In the genomic region with DNA sequence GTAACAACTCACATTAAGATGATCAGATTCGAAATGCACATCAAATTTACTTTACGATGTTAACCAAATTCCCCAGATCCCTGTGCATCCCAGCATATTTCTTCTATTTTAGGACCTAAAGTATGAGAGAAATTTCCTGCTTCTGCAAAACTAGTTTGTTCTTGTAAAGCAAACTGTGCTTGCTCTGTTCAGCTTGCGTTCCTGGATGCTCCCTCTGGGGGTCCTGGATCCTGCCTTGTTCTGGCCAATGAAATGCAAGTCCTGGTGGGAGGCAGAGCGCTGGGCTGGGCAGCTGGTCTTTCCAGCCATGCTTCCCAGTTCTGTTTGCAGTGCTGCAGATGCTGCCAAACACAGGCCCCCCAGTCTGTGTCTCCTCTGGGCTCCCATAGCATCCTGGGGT, we compare ENCODE assay signal across 22 cellular contexts. TPM values are rescaled to one million over a fixed set of nuclear protein-coding genes. Genes with fewer than 3 reads are reported as not detected.
DNase-seq lines count a peak whose midpoint lies in the region; ATAC-seq and TF ChIP-seq lines count a peak whose summit lies in the region.
"Had no signal": no experiment of that assay in that cellular context is flagged by ENCODE, and none has a peak within 500 bp of the region (broad histone marks: within the 10 kb centered on the region; RNA-seq: fewer than 3 reads in every experiment).

No MANE protein-coding gene starts in this region.

- WGBS in mesenchymal stem cell = 32% methylated on average over 4 of the region's 4 CpGs

- no peak overlapping the region for H3K23ac ChIP-seq in mesenchymal stem cell (ENCODE audit: low read length in 2 of 2)

- H3K27me3 ChIP-seq in mesenchymal stem cell (ENCODE audit: control insufficient read depth in 1 of 2, insufficient read depth in 1 of 2, low read length in 2 of 2) = no peaks in the 10 kb centered on the region
- H3K27me3 ChIP-seq: BLaER1 treated with 17β-estradiol and CSF1 and Interleukin-3, amounts not matched to agents 10 nM and 100 nM; ovary; right atrium auricular region; stomach; transverse colon had no signal

- H2BK120ac ChIP-seq in mesenchymal stem cell (ENCODE audit: low read depth, low read length) = no peak overlapping the region

- no peaks in the 10 kb centered on the region for H3K79me1 ChIP-seq in mesenchymal stem cell (replicated peaks; ENCODE audit: low read length, poor library complexity, severe bottlenecking)

- H3K9ac ChIP-seq in mesenchymal stem cell (ENCODE audit: low read length) = no peak overlapping the region
- H3K9ac ChIP-seq: BLaER1 treated with 17β-estradiol and CSF1 and Interleukin-3, amounts not matched to agents 10 nM and 100 nM; GM23248 had no signal

- peaks cover under 1% of the 10 kb centered on the region; the same call in 1 of the 2 replicates for H3K9me3 Mint-ChIP-seq in HFFc6
- H3K9me3 Mint-ChIP-seq: activated CD4-positive, alpha-beta memory T cell treated with anti-CD3 and anti-CD28 coated beads, Interleukin-2, amount 10 ng/mL, durations not matched to agents 7 days and 5 days; dendritic cell treated with granulocyte-macrophage colony-stimulating factor and Interleukin-4, amounts not matched to agents 40 ng/mL and 50 ng/mL, for 4 days; IgD-negative memory B cell had no signal

- peak; percentile 0 for TF ChIP-seq CTCF in AG04449 (IDR thresholded peaks at IDR 0.05; ENCODE audit: insufficient read depth, low read length, missing control alignments)
- TF ChIP-seq CTCF in HFFc6 (IDR thresholded peaks at IDR 0.05) = no peak
- no peak for TF ChIP-seq CTCF in choroid plexus epithelial cell (conservative IDR thresholded peaks at IDR 0.05; ENCODE audit: low read depth, low read length)

- no peak for DNase-seq in AG04449 (ENCODE audit: low read depth, low spot score)
- DNase-seq in HFFc6 = no peak
- peak; percentile 26 for DNase-seq in choroid plexus epithelial cell (ENCODE audit: low read depth)
- DNase-seq in mesenchymal stem cell = no peak
- no peak for DNase-seq in stimulated activated naive CD4-positive, alpha-beta T cell treated with Interleukin-2 at 50 U/mL for 16 hours (lab: John Stamatoyannopoulos, UW)
- no peak for DNase-seq in NCI-H446 treated with DMSO at 0.1 percent for 48 hours (lab: John Stamatoyannopoulos, UW)
- DNase-seq in EL = no peak
- DNase-seq: activated CD4-positive, alpha-beta memory T cell treated with anti-CD3 and anti-CD28 coated beads, Interleukin-2, amount 10 ng/mL, durations not matched to agents 7 days and 5 days; activated CD4-positive, CD25-positive, alpha-beta regulatory T cell; activated effector memory CD4-positive, alpha-beta T cell treated with anti-CD3 and anti-CD28 coated beads, Interleukin-2, amount 50 U/mL, for 16 hours; Caco-2; GM23248; NCI-H1417 treated with DMSO at 0.1 percent for 48 hours; stomach; T1000; transverse colon had no signal

- 0 out of 2 replicates have a peak, but pooled peaks cover under 1% of the 10 kb centered on the region for H3K36me3 Mint-ChIP-seq in HFFc6 (ENCODE audit: low read depth)
- H3K36me3 Mint-ChIP-seq: IgD-negative memory B cell had no signal

- H3K18ac ChIP-seq in mesenchymal stem cell (ENCODE audit: low read depth in 1 of 2, low read length in 2 of 2) = no peak overlapping the region

- no peak overlapping the region for H3K14ac ChIP-seq in mesenchymal stem cell (ENCODE audit: low read length in 2 of 2)

- CTCF ChIA-PET in AG04449 (lab: Yijun Ruan, JAX) = interaction anchor here (1.0 to 7.2 kb wide), 3 partner anchors 10 to 71 kb away, joined by 3 to 63 read pairs (median 6); no protein-coding TSS in a partner anchor

- H3K27me3 Mint-ChIP-seq in HFFc6 (ENCODE audit: insufficient read depth) = no peaks in the 10 kb centered on the region
- H3K27me3 Mint-ChIP-seq: dendritic cell treated with granulocyte-macrophage colony-stimulating factor and Interleukin-4, amounts not matched to agents 40 ng/mL and 50 ng/mL, for 4 days; IgD-negative memory B cell had no signal

- no peak overlapping the region for H2AK5ac ChIP-seq in mesenchymal stem cell (ENCODE audit: low read length, severe bottlenecking)

- H3K4me3 ChIP-seq in AG04449 (ENCODE audit: low read depth, low read length) (no peak overlapping the region), choroid plexus epithelial cell (ENCODE audit: low read depth, low read length) (no peak overlapping the region), mesenchymal stem cell (ENCODE audit: insufficient read depth in 1 of 2, low read depth in 1 of 2, low read length in 2 of 2) (no peak overlapping the region)
- H3K4me3 ChIP-seq: BLaER1 treated with 17β-estradiol and CSF1 and Interleukin-3, amounts not matched to agents 10 nM and 100 nM; GM23248; ovary; right atrium auricular region; stomach; transverse colon had no signal

- H3K4ac ChIP-seq in mesenchymal stem cell (ENCODE audit: low read depth in 1 of 2, low read length in 2 of 2) = no peak overlapping the region

- ATAC-seq in HG02623 (IDR thresholded peaks at IDR 0.05; ENCODE audit: unreplicated experiment) = no peak

- POLR2A ChIA-PET in AG04449 (lab: Yijun Ruan, JAX) = no interaction called here

- no peak overlapping the region for H3K27ac Mint-ChIP-seq in HFFc6
- H3K27ac Mint-ChIP-seq: activated CD4-positive, alpha-beta memory T cell treated with anti-CD3 and anti-CD28 coated beads, Interleukin-2, amount 10 ng/mL, durations not matched to agents 7 days and 5 days; dendritic cell treated with granulocyte-macrophage colony-stimulating factor and Interleukin-4, amounts not matched to agents 40 ng/mL and 50 ng/mL, for 4 days; IgD-negative memory B cell had no signal

- H2BK5ac ChIP-seq in mesenchymal stem cell (ENCODE audit: low read depth, low read length, poor library complexity, severe bottlenecking) = no peak overlapping the region

- H3K9me3 ChIP-seq in mesenchymal stem cell (ENCODE audit: control insufficient read depth, low read length) = no peaks in the 10 kb centered on the region
- H3K9me3 ChIP-seq: Caco-2, ovary, right atrium auricular region, stomach, transverse colon had no signal

- H4K8ac ChIP-seq in mesenchymal stem cell (ENCODE audit: low read length) = peak overlapping the region; percentile 47

- no peak overlapping the region for H2BK15ac ChIP-seq in mesenchymal stem cell (ENCODE audit: low read depth, poor library complexity, severe bottlenecking)

- H4K91ac ChIP-seq in mesenchymal stem cell (ENCODE audit: low read length) = no peak overlapping the region

- H3K4me1 ChIP-seq in mesenchymal stem cell (ENCODE audit: control insufficient read depth, insufficient read depth, low read depth, low read length) = peaks cover 4% of the 10 kb centered on the region
- H3K4me1 ChIP-seq: Caco-2, right atrium auricular region had no signal

- H3K36me3 ChIP-seq in mesenchymal stem cell (ENCODE audit: control insufficient read depth in 1 of 2, insufficient read depth in 2 of 2, low read depth in 1 of 2, low read length in 2 of 2) = no peaks in the 10 kb centered on the region
- H3K36me3 ChIP-seq: BLaER1 treated with 17β-estradiol and CSF1 and Interleukin-3, amounts not matched to agents 10 nM and 100 nM; ovary; right atrium auricular region; stomach; transverse colon had no signal

- no peak overlapping the region for H2AFZ ChIP-seq in mesenchymal stem cell (ENCODE audit: low read depth, low read length)
- H2AFZ ChIP-seq: GM23248 had no signal

- H3K4me1 Mint-ChIP-seq in HFFc6 (ENCODE audit: low read depth) = peaks cover 27% of the 10 kb centered on the region

- no peak overlapping the region for H3K27ac ChIP-seq in mesenchymal stem cell (ENCODE audit: low read length, poor library complexity, severe bottlenecking)
- H3K27ac ChIP-seq: BLaER1 treated with 17β-estradiol and CSF1 and Interleukin-3, amounts not matched to agents 10 nM and 100 nM; GM23248; ovary; right atrium auricular region; stomach; transverse colon had no signal

- peak overlapping the region; percentile 26; the same call in 1 of the 2 replicates for H3K4me3 Mint-ChIP-seq in HFFc6
- H3K4me3 Mint-ChIP-seq: activated CD4-positive, alpha-beta memory T cell treated with anti-CD3 and anti-CD28 coated beads, Interleukin-2, amount 10 ng/mL, durations not matched to agents 7 days and 5 days; dendritic cell treated with granulocyte-macrophage colony-stimulating factor and Interleukin-4, amounts not matched to agents 40 ng/mL and 50 ng/mL, for 4 days; IgD-negative memory B cell had no signal

- H2BK12ac ChIP-seq in mesenchymal stem cell (ENCODE audit: low read length in 2 of 2) = peak overlapping the region in 1 of 2 experiments; percentile 59

- H3K4me2 ChIP-seq in mesenchymal stem cell (ENCODE audit: low read length, poor library complexity, severe bottlenecking) = no peak overlapping the region
- H3K4me2 ChIP-seq: BLaER1 treated with 17β-estradiol and CSF1 and Interleukin-3, amounts not matched to agents 10 nM and 100 nM had no signal

RNA-seq across cellular contexts. Expression of gene PLAU, which starts 39.6 kb away (rescaled TPM):
- 10 to 100 TPM; 14.0 to 25.5 (median 24.0) TPM for total RNA-seq in HFFc6 (2021; fragmentation: NEBNext Ultra II Directional; extraction: Animal tissue kit (Norgen Biotek cat#: 25700))
- polyA plus RNA-seq in mesenchymal stem cell (2013, experiment 1 of 2) = 1,126 TPM
- polyA plus RNA-seq in mesenchymal stem cell (2013, experiment 2 of 2) = 1,146 TPM
- polyA plus RNA-seq: IgD-negative memory B cell had no signal

RNA-seq across cellular contexts. Expression of gene VCL, which starts 47.3 kb away (rescaled TPM):
- total RNA-seq in HFFc6 (2021; fragmentation: NEBNext Ultra II Directional; extraction: Animal tissue kit (Norgen Biotek cat#: 25700)) = 100 to 1,000 TPM; 366 to 443 (median 406) TPM
- polyA plus RNA-seq in mesenchymal stem cell (2013, experiment 1 of 2) = 216 TPM
- polyA plus RNA-seq in mesenchymal stem cell (2013, experiment 2 of 2) = 211 TPM
